Comparison of ENCODE assay signal across 1 cellular context in genomic region chr6:139240161-139241010, GRCh38.
TF ChIP-seq lines count a peak whose summit lies in the region.

No MANE protein-coding gene starts in this region.

TF ChIP-seq in GM23338, 12 proteins besides CTCF, POLR2A, EP300 and RAD21 (continued from another document):
- TF ChIP-seq ZNF114 (CRISPR knock-in tag; IDR thresholded peaks at IDR 0.05): no peak
- TF ChIP-seq ZNF331 (CRISPR knock-in tag; IDR thresholded peaks at IDR 0.05; ENCODE audit: low read depth): no peak
- no peak for TF ChIP-seq ETS1 (IDR thresholded peaks at IDR 0.05)
